30 cellular contexts compared by ENCODE assay signal in the genomic region with DNA sequence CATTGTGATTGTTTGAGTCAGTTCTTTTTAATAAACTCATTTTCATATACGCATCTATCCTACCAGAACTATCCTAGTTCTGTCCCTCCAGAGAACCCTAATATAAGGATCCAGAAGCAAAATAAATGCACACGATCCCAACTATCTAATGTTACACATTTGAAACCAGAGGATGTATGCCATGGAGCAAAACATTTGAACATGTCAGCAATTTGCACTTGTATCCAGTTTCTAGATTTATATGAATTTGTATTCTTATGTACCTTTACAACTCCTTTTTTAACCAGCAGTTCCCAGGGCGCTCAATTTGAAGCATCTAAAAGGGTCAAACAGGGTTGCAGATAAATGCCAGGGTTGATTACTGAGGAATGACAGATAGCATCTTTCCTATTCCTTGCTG. TPM values are rescaled to one million over a fixed set of nuclear protein-coding genes. Genes with fewer than 3 reads are reported as not detected.
DNase-seq lines count a peak whose midpoint lies in the region; ATAC-seq, FAIRE-seq and TF ChIP-seq lines count a peak whose summit lies in the region.
"Had no signal": no experiment of that assay in that cellular context is flagged by ENCODE, and none has a peak within 500 bp of the region (broad histone marks: within the 10 kb centered on the region; RNA-seq: fewer than 3 reads in every experiment).

No MANE protein-coding gene starts in this region.

- peaks cover 19% of the 10 kb centered on the region for H3K36me3 Mint-ChIP-seq in activated T-helper 17 cell treated with anti-CD3 and anti-CD28 coated beads, Interleukin-2, amount 50 U/mL, for 72 hours (ENCODE audit: low read depth)
- peaks cover 53% of the 10 kb centered on the region for H3K36me3 Mint-ChIP-seq in nephron (ENCODE audit: low read depth)

- H3K36me3 ChIP-seq in DND-41 (ENCODE audit: insufficient read depth, low read length) (peaks cover 28% of the 10 kb centered on the region), psoas muscle (ENCODE audit: insufficient read depth in 1 of 2, low read depth in 1 of 2) (peaks cover 0 to 3% of the 10 kb centered on the region in 2 donors)
- H3K36me3 ChIP-seq: ovary, thyroid gland had no signal

- no peak for TF ChIP-seq POLR2A in A549 (IDR thresholded peaks at IDR 0.05; ENCODE audit: low read length)

- H3K4me2 ChIP-seq in A549 (no peak overlapping the region), DND-41 (ENCODE audit: insufficient read depth, low read length) (peak overlapping the region; percentile 68)

- no peak for FAIRE-seq in A549 (lab: Jason Lieb, UNC)
- FAIRE-seq: D721Med, H1, RCC 7860 had no signal

- H4K20me1 ChIP-seq in DND-41 (ENCODE audit: insufficient read depth, low read length) = peaks cover 7% of the 10 kb centered on the region; the same call in 1 of the 2 replicates

- CTCF ChIA-PET in A549 (lab: Yijun Ruan, JAX) = no interaction called here

- peak overlapping the region; percentile 95 for H3K4me3 Mint-ChIP-seq in activated T-helper 17 cell treated with anti-CD3 and anti-CD28 coated beads, Interleukin-2, amount 50 U/mL, for 72 hours
- peak overlapping the region; percentile 95 to 99 (median 99) for H3K4me3 Mint-ChIP-seq in nephron

- no peak for TF ChIP-seq CTCF in A549 (IDR thresholded peaks at IDR 0.05)
- TF ChIP-seq CTCF in DND-41 (IDR thresholded peaks at IDR 0.05; ENCODE audit: borderline replicate concordance, extremely low read depth, low read length, poor library complexity, severe bottlenecking) = no peak
- TF ChIP-seq CTCF in nephron (IDR thresholded peaks at IDR 0.05; ENCODE audit: unreplicated experiment in 3 of 3) = no peak
- TF ChIP-seq CTCF in psoas muscle (IDR thresholded peaks at IDR 0.05) = no peak

- no peaks in the 10 kb centered on the region for H3K27me3 ChIP-seq in DND-41 (ENCODE audit: insufficient read depth, low read length, poor library complexity)
- H3K27me3 ChIP-seq in psoas muscle (ENCODE audit: insufficient read depth in 3 of 3, low read length in 2 of 3) = no peaks in the 10 kb centered on the region
- H3K27me3 ChIP-seq: ovary, SJSA1, thyroid gland had no signal

- 0 out of 2 replicates have a peak overlapping the region, but pooled peaks have one; percentile 84 for H3K9ac ChIP-seq in DND-41 (ENCODE audit: low read depth, low read length)

- H3K79me2 ChIP-seq in DND-41 (ENCODE audit: insufficient read depth, low read length) = peaks cover 63% of the 10 kb centered on the region

- 95% methylated on average over 3 of the region's 3 CpGs for WGBS in A549 (ENCODE audit: missing lambda C conversion rate)
- 94 to 96% (median 96%) methylated on average over 3 of the region's 3 CpGs for WGBS in psoas muscle, 3 donors

- H3K27ac ChIP-seq in A549 (no peak overlapping the region), DND-41 (ENCODE audit: low read length) (no peak overlapping the region), psoas muscle (no peak overlapping the region)
- H3K27ac ChIP-seq: ovary, SJSA1, thyroid gland had no signal

- DNase-seq in A549 (ENCODE audit: low read depth in 1 of 2, low spot score in 1 of 2) (no peak), DND-41 (no peak), Right ventricle myocardium inferior (ENCODE audit: missing footprints) (no peak), NCI-H2029 treated with DMSO at 0.1 percent for 48 hours (lab: John Stamatoyannopoulos, UW) (no peak), psoas muscle (no peak)
- DNase-seq: activated naive CD4-positive, alpha-beta T cell treated with anti-CD3 and anti-CD28 coated beads, Interleukin-2, amount 10 ng/mL, durations not matched to agents 7 days and 5 days; activated T-cell treated with anti-CD3 and anti-CD28 coated beads, Interleukin-2, amount 50 U/mL, for 48 hours; aorta; CD4-positive, CD25-positive, alpha-beta regulatory T cell; central memory CD4-positive, alpha-beta T cell; dermis blood vessel endothelial cell; EL; KG1; kidney glomerular epithelial cell; NCI-H146; NCI-H510A treated with DMSO at 0.1 percent for 48 hours; ovary; right cardiac atrium; stimulated activated CD4-positive, alpha-beta T cell treated with anti-CD3 and anti-CD28 coated beads, Interleukin-4, amount 100 ng/mL, for 4 hours; stimulated activated naive CD4-positive, alpha-beta T cell treated with Interleukin-2 at 50 U/mL for 16 hours; T-helper 1 cell; thyroid gland had no signal

- intact Hi-C loops in Right ventricle myocardium inferior (cut with DNase I) (loop anchor here (10.0 kb wide), 1 partner anchor 758 kb away; a partner anchor contains a TSS), psoas muscle (cut with DNase I) (no loop called here)

- POLR2A ChIA-PET in A549 (lab: Yijun Ruan, JAX) = no interaction called here

- no peaks in the 10 kb centered on the region for H3K9me3 Mint-ChIP-seq in activated T-helper 17 cell treated with anti-CD3 and anti-CD28 coated beads, Interleukin-2, amount 50 U/mL, for 72 hours
- H3K9me3 Mint-ChIP-seq in nephron = peaks cover 21% of the 10 kb centered on the region

- ATAC-seq in A549 (no peak), DND-41 (ENCODE audit: insufficient read depth, low read depth) (no peak), Right ventricle myocardium inferior (no peak), HG03039 (IDR thresholded peaks at IDR 0.05; ENCODE audit: unreplicated experiment) (no peak), psoas muscle (no peak)
- ATAC-seq in activated T-helper 17 cell treated with anti-CD3 and anti-CD28 coated beads, Interleukin-2, amount 50 U/mL, for 72 hours (replicated peaks) = no peak
- ATAC-seq: activated CD4-positive, CD25-positive, alpha-beta regulatory T cell treated with anti-CD3 and anti-CD28 coated beads, Interleukin-2, amount 50 U/mL, for 24 hours; right cardiac atrium had no signal

- H3K4me3 ChIP-seq in A549 = no peak overlapping the region
- peak overlapping the region in 1 of 2 experiments; percentile 66; a peak in 1 of 4 replicates for H3K4me3 ChIP-seq in DND-41 (ENCODE audit: low read depth in 1 of 2, low read length in 2 of 2)
- no peak overlapping the region for H3K4me3 ChIP-seq in psoas muscle
- H3K4me3 ChIP-seq: ovary, SJSA1, thyroid gland had no signal

- H3K27me3 Mint-ChIP-seq in activated T-helper 17 cell treated with anti-CD3 and anti-CD28 coated beads, Interleukin-2, amount 50 U/mL, for 72 hours = no peaks in the 10 kb centered on the region
- no peaks in the 10 kb centered on the region for H3K27me3 Mint-ChIP-seq in nephron (ENCODE audit: low read depth)

- H3K9me3 ChIP-seq in A549 (peaks cover 15% of the 10 kb centered on the region), DND-41 (ENCODE audit: insufficient read depth, low read length, severe bottlenecking) (peaks cover 31% of the 10 kb centered on the region), psoas muscle (no peaks in the 10 kb centered on the region)
- H3K9me3 ChIP-seq: ovary, thyroid gland had no signal

- no peak overlapping the region for H3K27ac Mint-ChIP-seq in activated T-helper 17 cell treated with anti-CD3 and anti-CD28 coated beads, Interleukin-2, amount 50 U/mL, for 72 hours
- peak overlapping the region; percentile 77 to 96 (median 83) for H3K27ac Mint-ChIP-seq in nephron
- H3K27ac Mint-ChIP-seq: activated naive CD4-positive, alpha-beta T cell treated with anti-CD3 and anti-CD28 coated beads, Interleukin-2, amount 10 ng/mL, durations not matched to agents 7 days and 5 days; CD4-positive, CD25-positive, alpha-beta regulatory T cell had no signal

- no peak overlapping the region for H2AFZ ChIP-seq in DND-41 (ENCODE audit: low read depth, low read length)

- TF ChIP-seq RAD21 in A549 (conservative IDR thresholded peaks at IDR 0.05 in 1 of 2, IDR thresholded peaks at IDR 0.05 in 1 of 2) = no peak

- TF ChIP-seq EP300 in A549 (IDR thresholded peaks at IDR 0.05) = no peak

- peaks cover 11% of the 10 kb centered on the region for H3K4me1 Mint-ChIP-seq in activated T-helper 17 cell treated with anti-CD3 and anti-CD28 coated beads, Interleukin-2, amount 50 U/mL, for 72 hours
- peaks cover 31% of the 10 kb centered on the region for H3K4me1 Mint-ChIP-seq in nephron

- H3K4me1 ChIP-seq in A549 = peaks cover 8% of the 10 kb centered on the region; the same call in 1 of the 3 replicates
- peaks cover 30% of the 10 kb centered on the region for H3K4me1 ChIP-seq in DND-41 (ENCODE audit: insufficient read depth, low read length)
- peaks cover 15% of the 10 kb centered on the region for H3K4me1 ChIP-seq in psoas muscle

TF ChIP-seq in A549, 52 proteins besides CTCF, POLR2A, EP300 and RAD21 (continues in another document):
- no peak for TF ChIP-seq HOXB13 (CRISPR knock-in tag; IDR thresholded peaks at IDR 0.05; ENCODE audit: low read depth)
- TF ChIP-seq MAFK (IDR thresholded peaks at IDR 0.05; ENCODE audit: partially characterized antibody) = peak; percentile 30
- no peak for TF ChIP-seq NFE2L2 (conservative IDR thresholded peaks at IDR 0.05; ENCODE audit: low read length)
- TF ChIP-seq EHMT2 (IDR thresholded peaks at IDR 0.05; ENCODE audit: low read depth) = no peak

RNA-seq across cellular contexts. Expression of a gene that starts 2.1 kb away (rescaled TPM):
- polyA plus RNA-seq in A549 (2011; rRNA removed) (19.1 and 22.4 TPM in 2 replicates), A549 (2017; fragmentation: RNase III; extraction: RNeasy Plus Mini Kit Qiagen cat#74134 plus additional on column Dnase treatment) (9.2 to 10.7 TPM (median 9.4 TPM) in 3 replicates), psoas muscle (10 to 100 TPM in 2 of 3 donors, 1 to 10 TPM in 1; 3.9 to 14.7 (median 11.7) TPM)
- polyA plus RNA-seq in A549 (2012; cell fraction: cytosol; rRNA removed) = 3.1 and 3.4 TPM in 2 replicates
- polyA plus RNA-seq in A549 (2012; cell fraction: nucleus; rRNA removed) = 2.9 and 4.9 TPM in 2 replicates
- 3.2 and 4.8 TPM in 2 replicates for polyA minus RNA-seq in A549 (2011; rRNA and poly(A)+ RNA removed)
- total RNA-seq in activated T-helper 17 cell treated with anti-CD3 and anti-CD28 coated beads, Interleukin-2, amount 50 U/mL, for 72 hours = 1 to 10 TPM; 5.9 to 6.0 TPM
- total RNA-seq in Right ventricle myocardium inferior (9.5 TPM), psoas muscle (1 to 10 TPM; 3.3 to 4.9 (median 3.6) TPM)

RNA-seq across cellular contexts. Expression of a gene that starts 3.3 kb away (rescaled TPM):
- polyA plus RNA-seq in A549 (2011; rRNA removed) (9.6 and 11.1 TPM in 2 replicates), A549 (2017; fragmentation: RNase III; extraction: RNeasy Plus Mini Kit Qiagen cat#74134 plus additional on column Dnase treatment) (3.9 to 4.8 TPM (median 4.3 TPM) in 3 replicates), psoas muscle (1 to 10 TPM; 1.0 to 1.8 (median 1.6) TPM)
- 1.5 and 2.3 TPM in 2 replicates for polyA plus RNA-seq in A549 (2012; cell fraction: cytosol; rRNA removed)
- polyA plus RNA-seq in A549 (2012; cell fraction: nucleus; rRNA removed) = 1.7 and 2.9 TPM in 2 replicates
- polyA minus RNA-seq in A549 (2011; rRNA and poly(A)+ RNA removed) = 16.8 and 20.0 TPM in 2 replicates
- total RNA-seq in activated T-helper 17 cell treated with anti-CD3 and anti-CD28 coated beads, Interleukin-2, amount 50 U/mL, for 72 hours = 10 to 100 TPM; 39.1 to 51.6 TPM
- total RNA-seq in Right ventricle myocardium inferior (5.5 TPM), psoas muscle (1 to 10 TPM; 4.8 to 5.7 (median 5.1) TPM)
